ENCODE assay signal across 19 cellular contexts in genomic region chr10:123377883-123378282, GRCh38.
DNase-seq lines count a peak whose midpoint lies in the region; ATAC-seq and TF ChIP-seq lines count a peak whose summit lies in the region.
"Had no signal": no experiment of that assay in that cellular context is flagged by ENCODE, and none has a peak within 500 bp of the region (broad histone marks: within the 10 kb centered on the region; RNA-seq: fewer than 3 reads in every experiment).

No MANE protein-coding gene starts in this region.

- H3K27me3 ChIP-seq in RWPE2 (ENCODE audit: insufficient read depth, poor library complexity, severe bottlenecking) (no peaks in the 10 kb centered on the region), hepatocyte (no peaks in the 10 kb centered on the region), trophoblast cell (ENCODE audit: insufficient read depth, low read length) (no peaks in the 10 kb centered on the region), testis (no peaks in the 10 kb centered on the region), neural progenitor cell (no peaks in the 10 kb centered on the region)

- H3K36me3 ChIP-seq in RWPE2 (ENCODE audit: low read depth) = no peaks in the 10 kb centered on the region
- H3K36me3 ChIP-seq in hepatocyte (replicated peaks; ENCODE audit: insufficient read depth, low read depth) = no peaks in the 10 kb centered on the region
- H3K36me3 ChIP-seq in trophoblast cell (ENCODE audit: control insufficient read depth in 1 of 2, insufficient read depth in 2 of 2, low read length in 2 of 2) = no peaks in the 10 kb centered on the region
- H3K36me3 ChIP-seq in testis (ENCODE audit: low read depth, missing control alignments) = no peaks in the 10 kb centered on the region
- H3K36me3 ChIP-seq in neural progenitor cell = no peaks in the 10 kb centered on the region

- no peak overlapping the region for H3K18ac ChIP-seq in trophoblast cell (ENCODE audit: low read length)

- TF ChIP-seq RAD21 in Ishikawa (IDR thresholded peaks at IDR 0.05; ENCODE audit: low read depth) = no peak

- no peak overlapping the region for H2AFZ ChIP-seq in hepatocyte
- no peak overlapping the region for H2AFZ ChIP-seq in trophoblast cell (ENCODE audit: insufficient read depth, low read length, poor library complexity)
- H2AFZ ChIP-seq in neural progenitor cell (replicated peaks) = no peak overlapping the region

- no peak overlapping the region for H3K9ac ChIP-seq in trophoblast cell (ENCODE audit: low read length)
- no peak overlapping the region for H3K9ac ChIP-seq in neural progenitor cell
- H3K9ac ChIP-seq: KMS-11 had no signal

- no peak overlapping the region for H4K91ac ChIP-seq in trophoblast cell (ENCODE audit: low read depth, low read length)

- no peak overlapping the region for H2BK120ac ChIP-seq in trophoblast cell (ENCODE audit: insufficient read depth, low read length, poor library complexity)

- no peak overlapping the region for H2BK5ac ChIP-seq in trophoblast cell (ENCODE audit: low read depth, low read length, poor library complexity)

- H3K4ac ChIP-seq in trophoblast cell (ENCODE audit: low read depth, low read length) = no peak overlapping the region

- H2AK5ac ChIP-seq in trophoblast cell (ENCODE audit: low read length) = no peak overlapping the region

- no peak overlapping the region for H3K4me2 ChIP-seq in hepatocyte
- H3K4me2 ChIP-seq in trophoblast cell (ENCODE audit: low read length) = no peak overlapping the region
- no peak overlapping the region for H3K4me2 ChIP-seq in neural progenitor cell
- H3K4me2 ChIP-seq: A549, KMS-11 had no signal

- H3K23ac ChIP-seq in trophoblast cell (ENCODE audit: low read length) = no peak overlapping the region

- peak overlapping the region; percentile 26 for H3K27ac ChIP-seq in RWPE2 (ENCODE audit: poor library complexity, severe bottlenecking)
- H3K27ac ChIP-seq in hepatocyte = no peak overlapping the region
- no peak overlapping the region for H3K27ac ChIP-seq in trophoblast cell (ENCODE audit: low read depth, low read length)
- H3K27ac ChIP-seq in testis = no peak overlapping the region
- no peak overlapping the region for H3K27ac ChIP-seq in neural progenitor cell
- H3K27ac ChIP-seq: A549, KMS-11, RWPE1 had no signal

- 35% methylated on average over 8 of the region's 8 CpGs for WGBS in hepatocyte (ENCODE audit: low lambda C conversion rate, missing lambda C conversion rate)
- WGBS in trophoblast cell (ENCODE audit: extremely low coverage, insufficient coverage, insufficient read length) = no CpG with 5 or more reads among the region's 8 CpGs
- 39 to 54% methylated on average over 8 of the region's 8 CpGs for WGBS in testis, 2 donors

- no peaks in the 10 kb centered on the region for H3K36me3 Mint-ChIP-seq in type B pancreatic cell
- no peaks in the 10 kb centered on the region for H3K36me3 Mint-ChIP-seq in neural progenitor cell

- TF ChIP-seq CTCF in RWPE2 (IDR thresholded peaks at IDR 0.05; ENCODE audit: poor library complexity, severe bottlenecking) (no peak), hepatocyte (IDR thresholded peaks at IDR 0.05; ENCODE audit: poor library complexity) (no peak), testis (IDR thresholded peaks at IDR 0.05) (no peak), type B pancreatic cell (conservative IDR thresholded peaks at IDR 0.05) (no peak), neural progenitor cell (IDR thresholded peaks at IDR 0.05) (no peak)

- no peaks in the 10 kb centered on the region for H3F3A ChIP-seq in neural progenitor cell (ENCODE audit: low read depth)

- intact Hi-C loops in testis (cut with DNase I; ENCODE audit: low total_unique reads) = no loop called here

- H3K4me1 ChIP-seq in RWPE2 (ENCODE audit: insufficient read depth, poor library complexity, severe bottlenecking) (peaks cover 20% of the 10 kb centered on the region), hepatocyte (ENCODE audit: insufficient read depth) (peaks cover 14% of the 10 kb centered on the region), trophoblast cell (ENCODE audit: control insufficient read depth in 1 of 2, insufficient read depth in 2 of 2, low read length in 2 of 2) (peaks cover 0 to 3% of the 10 kb centered on the region in 2 experiments), testis (no peaks in the 10 kb centered on the region), neural progenitor cell (peaks cover 13% of the 10 kb centered on the region)

- H3K4me3 ChIP-seq in RWPE2 (ENCODE audit: severe bottlenecking) = no peak overlapping the region
- no peak overlapping the region for H3K4me3 ChIP-seq in hepatocyte
- H3K4me3 ChIP-seq in trophoblast cell (ENCODE audit: low read depth, low read length) = no peak overlapping the region
- H3K4me3 ChIP-seq in testis = no peak overlapping the region
- no peak overlapping the region for H3K4me3 ChIP-seq in neural progenitor cell
- H3K4me3 ChIP-seq: A549 had no signal

- H3K14ac ChIP-seq in trophoblast cell (ENCODE audit: low read length) = no peak overlapping the region

- TF ChIP-seq POLR2A in testis (IDR thresholded peaks at IDR 0.05) = no peak

- no peaks in the 10 kb centered on the region for H3K9me3 ChIP-seq in RWPE2 (ENCODE audit: severe bottlenecking)
- H3K9me3 ChIP-seq in hepatocyte (ENCODE audit: low read depth) = no peaks in the 10 kb centered on the region
- H3K9me3 ChIP-seq in trophoblast cell (ENCODE audit: insufficient read depth, low read depth, low read length) = no peaks in the 10 kb centered on the region
- H3K9me3 ChIP-seq in testis = no peaks in the 10 kb centered on the region
- no peaks in the 10 kb centered on the region for H3K9me3 ChIP-seq in neural progenitor cell (ENCODE audit: low read depth)
- H3K9me3 ChIP-seq: A549 had no signal

- H3K27ac Mint-ChIP-seq in type B pancreatic cell (no peak overlapping the region), neural progenitor cell (no peak overlapping the region)

- H4K20me1 ChIP-seq in hepatocyte (ENCODE audit: insufficient read depth, poor library complexity, severe bottlenecking) (no peaks in the 10 kb centered on the region), neural progenitor cell (ENCODE audit: low read depth) (no peaks in the 10 kb centered on the region)

- no peaks in the 10 kb centered on the region for H3K79me2 ChIP-seq in hepatocyte
- no peaks in the 10 kb centered on the region for H3K79me2 ChIP-seq in trophoblast cell (ENCODE audit: control insufficient read depth, insufficient read depth, low read length, poor library complexity)
- H3K79me2 ChIP-seq in neural progenitor cell (ENCODE audit: low read depth) = no peaks in the 10 kb centered on the region

- no peak overlapping the region for H4K12ac ChIP-seq in trophoblast cell (ENCODE audit: low read depth, low read length)

- no peak overlapping the region for H4K8ac ChIP-seq in trophoblast cell (ENCODE audit: low read depth, low read length)

- no peak for DNase-seq in RWPE2 (ENCODE audit: low spot score)
- DNase-seq in hepatocyte (ENCODE audit: low spot score) = peak; percentile 13
- peak; percentile 13 to 78 for DNase-seq in trophoblast cell
- DNase-seq in cerebellar cortex (ENCODE audit: low spot score) = no peak
- DNase-seq in testis = no peak
- DNase-seq in type B pancreatic cell (ENCODE audit: extremely low spot score, unreplicated experiment) = no peak
- DNase-seq in neural progenitor cell (ENCODE audit: low spot score) = no peak
- DNase-seq: C1 segment of cervical spinal cord, DMS79 treated with DMSO at 0.1 percent for 48 hours, GOT3, MM.1S, NCI-H1092 treated with DMSO at 0.1 percent for 48 hours, NCI-H1694, NCI-H2227 treated with DMSO at 0.1 percent for 48 hours, NCI-H524 treated with DMSO at 0.1 percent for 48 hours had no signal

- no peaks in the 10 kb centered on the region for H3K9me2 ChIP-seq in hepatocyte (replicated peaks; ENCODE audit: insufficient read depth)

- no peaks in the 10 kb centered on the region for H3K79me1 ChIP-seq in trophoblast cell (ENCODE audit: low read length)

- H3K4me1 Mint-ChIP-seq in type B pancreatic cell (ENCODE audit: unreplicated experiment) = peaks cover 4% of the 10 kb centered on the region
- H3K4me1 Mint-ChIP-seq in neural progenitor cell = peaks cover 22% of the 10 kb centered on the region

- H2BK12ac ChIP-seq in trophoblast cell (ENCODE audit: low read length) = no peak overlapping the region

- H3K9me3 Mint-ChIP-seq in type B pancreatic cell (no peaks in the 10 kb centered on the region), neural progenitor cell (no peaks in the 10 kb centered on the region)

- peak; percentile 44 for TF ChIP-seq EP300 in Ishikawa (IDR thresholded peaks at IDR 0.05; ENCODE audit: borderline replicate concordance)

- ATAC-seq in RWPE2 (ENCODE audit: low read depth) = peak; percentile 72
- ATAC-seq: A549 had no signal

- H3K4me3 Mint-ChIP-seq in type B pancreatic cell (no peak overlapping the region), neural progenitor cell (no peak overlapping the region)

- H3K27me3 Mint-ChIP-seq in type B pancreatic cell = peaks cover 78% of the 10 kb centered on the region
- H3K27me3 Mint-ChIP-seq in neural progenitor cell (ENCODE audit: insufficient read depth, low read depth) = peaks cover 9% of the 10 kb centered on the region

TF ChIP-seq in Ishikawa, 13 proteins besides CTCF, POLR2A, EP300 and RAD21 (continues in another document):
- TF ChIP-seq CREB1 (IDR thresholded peaks at IDR 0.05; ENCODE audit: low read depth) (no peak), EGR1 (IDR thresholded peaks at IDR 0.05) (no peak), CEBPB (IDR thresholded peaks at IDR 0.05) (peak; percentile 60), TEAD4 (IDR thresholded peaks at IDR 0.05) (peak; percentile 42; the same call in 1 of the 2 replicates), NFIC (IDR thresholded peaks at IDR 0.05) (no peak), YY1 (IDR thresholded peaks at IDR 0.05; ENCODE audit: low read depth) (no peak), MAX (IDR thresholded peaks at IDR 0.05) (no peak), FOXM1 (IDR thresholded peaks at IDR 0.05; ENCODE audit: borderline replicate concordance, low read depth) (no peak), TCF12 (IDR thresholded peaks at IDR 0.05; ENCODE audit: low read depth) (no peak), TAF1 (IDR thresholded peaks at IDR 0.05; ENCODE audit: low read depth) (no peak), USF1 (IDR thresholded peaks at IDR 0.05) (no peak)

Comparison
In these comparisons a context has a peak if more than half of its experiments do, and no peak if none do; other contexts are left out.
1. DNase-seq: peak in hepatocyte (single experiment) and trophoblast cell (2 of 2); none in RWPE2 (single experiment), cerebellar cortex (single experiment), testis (single experiment), type B pancreatic cell (single experiment) and neural progenitor cell (single experiment).